Comparison of ENCODE assay signal across 11 cellular contexts in genomic region chr4:71607780-71608673, GRCh38.
DNase-seq lines count a peak whose midpoint lies in the region; ATAC-seq and TF ChIP-seq lines count a peak whose summit lies in the region.
"Had no signal": no experiment of that assay in that cellular context is flagged by ENCODE, and none has a peak within 500 bp of the region (broad histone marks: within the 10 kb centered on the region; RNA-seq: fewer than 3 reads in every experiment).

No MANE protein-coding gene starts in this region.

- H3K4me3 Mint-ChIP-seq in mesothelial cell of epicardium: no peak overlapping the region

- no peaks in the 10 kb centered on the region for H3K27me3 Mint-ChIP-seq in mesothelial cell of epicardium (ENCODE audit: low read depth)

- H3K9ac ChIP-seq in adipocyte (ENCODE audit: low read length): no peak overlapping the region
- H3K9ac ChIP-seq: BLaER1 treated with 17β-estradiol and CSF1 and Interleukin-3, amounts not matched to agents 10 nM and 100 nM had no signal

- H3K36me3 ChIP-seq in adipocyte (ENCODE audit: control insufficient read depth, insufficient read depth, low read length, severe bottlenecking): no peaks in the 10 kb centered on the region
- H3K36me3 ChIP-seq: BLaER1 treated with 17β-estradiol and CSF1 and Interleukin-3, amounts not matched to agents 10 nM and 100 nM had no signal

- ATAC-seq in left colon (peak; percentile 37), HG03469 (IDR thresholded peaks at IDR 0.05; ENCODE audit: unreplicated experiment) (no peak)

- peaks cover 9% of the 10 kb centered on the region for H3K4me1 Mint-ChIP-seq in mesothelial cell of epicardium

- H3K27ac ChIP-seq in AG04450 (ENCODE audit: low read depth, low read length): no peak overlapping the region
- H3K27ac ChIP-seq: BLaER1 treated with 17β-estradiol and CSF1 and Interleukin-3, amounts not matched to agents 10 nM and 100 nM had no signal

- POLR2A ChIA-PET in AG04450 (lab: Yijun Ruan, JAX): no interaction called here

- no peaks in the 10 kb centered on the region for H3K9me3 ChIP-seq in AG04450 (ENCODE audit: control insufficient read depth, insufficient read depth, low read length)
- H3K9me3 ChIP-seq in adipocyte (ENCODE audit: control insufficient read depth, low read length): no peaks in the 10 kb centered on the region

- TF ChIP-seq CTCF in AG04450 (IDR thresholded peaks at IDR 0.05; ENCODE audit: low read depth, low read length) (no peak), mesothelial cell of epicardium (IDR thresholded peaks at IDR 0.05; ENCODE audit: unreplicated experiment) (no peak)

- H3K27me3 ChIP-seq in AG04450 (ENCODE audit: control insufficient read depth, insufficient read depth, low read length) (no peaks in the 10 kb centered on the region), adipocyte (replicated peaks; ENCODE audit: control insufficient read depth, insufficient read depth, low read length) (no peaks in the 10 kb centered on the region)
- H3K27me3 ChIP-seq: BLaER1 treated with 17β-estradiol and CSF1 and Interleukin-3, amounts not matched to agents 10 nM and 100 nM had no signal

- H3K4me1 ChIP-seq in adipocyte (ENCODE audit: control insufficient read depth, insufficient read depth, low read length): no peaks in the 10 kb centered on the region

- no peak overlapping the region for H3K27ac Mint-ChIP-seq in mesothelial cell of epicardium

- H3K36me3 Mint-ChIP-seq in mesothelial cell of epicardium: no peaks in the 10 kb centered on the region

- H3K9me3 Mint-ChIP-seq in mesothelial cell of epicardium: peaks cover 8% of the 10 kb centered on the region

- CTCF ChIA-PET in AG04450 (lab: Charles Lee): no interaction called here

- DNase-seq in AG04450 (ENCODE audit: low read depth, low spot score) (peak; percentile 21), HT-29 (ENCODE audit: low spot score) (peak; percentile 67), adipocyte (ENCODE audit: low read depth) (peak; percentile 57), left colon (no peak), mesothelial cell of epicardium (ENCODE audit: low spot score in 2 of 2, unreplicated experiment in 2 of 2) (no peak), GF-D8 (lab: John Stamatoyannopoulos, UW) (no peak)
- no peak for DNase-seq in NK-92 treated with Interleukin-12 subunit alpha and Interleukin-12 subunit beta, amount 100 ng/mL, for 24 hours (lab: John Stamatoyannopoulos, UW)
- DNase-seq: NCI-H774, T-helper 9 cell had no signal

- H3K4me3 ChIP-seq in AG04450 (ENCODE audit: low read depth, low read length) (no peak overlapping the region), adipocyte (ENCODE audit: low read length) (no peak overlapping the region)
- H3K4me3 ChIP-seq: BLaER1 treated with 17β-estradiol and CSF1 and Interleukin-3, amounts not matched to agents 10 nM and 100 nM had no signal

- intact Hi-C loops in left colon (cut with DNase I, micrococcal nuclease): no loop called here

Comparison
In these comparisons a context has a peak if more than half of its experiments do, and no peak if none do; other contexts are left out.
1. DNase-seq: peak in AG04450 (single experiment), HT-29 (single experiment) and adipocyte (single experiment); none in left colon (0 of 2), mesothelial cell of epicardium (0 of 2), GF-D8 (single experiment) and NK-92 treated with Interleukin-12 subunit alpha and Interleukin-12 subunit beta, amount 100 ng/mL, for 24 hours (single experiment).